12 cellular contexts compared by ENCODE assay signal in genomic region chr2:95032868-95033603, GRCh38. TPM values are rescaled to one million over a fixed set of nuclear protein-coding genes. Genes with fewer than 3 reads are reported as not detected.
"Had no signal": no experiment of that assay in that cellular context is flagged by ENCODE, and none has a peak within 500 bp of the region (broad histone marks: within the 10 kb centered on the region; RNA-seq: fewer than 3 reads in every experiment).

No MANE protein-coding gene starts in this region.

- H3K9ac ChIP-seq: parathyroid adenoma had no signal

- ATAC-seq: activated T-cell treated with anti-CD3 and anti-CD28 coated beads, Interleukin-2, amount 50 U/mL, for 72 hours had no signal

- H3K36me3 ChIP-seq: uterus had no signal

- H3K9me3 ChIP-seq: uterus had no signal

- DNase-seq: activated CD4-positive, alpha-beta memory T cell treated with anti-CD3 and anti-CD28 coated beads for 36 hours; activated T-cell treated with anti-CD3 and anti-CD28 coated beads, Interleukin-2, amount 50 U/mL, for 72 hours; central memory CD4-positive, alpha-beta T cell; immature natural killer cell; retina; stimulated activated CD4-positive, alpha-beta T cell treated with anti-CD3 and anti-CD28 coated beads, Interleukin-4, amount 100 ng/mL, for 4 hours; stimulated activated naive CD8-positive, alpha-beta T cell treated with anti-CD3 and anti-CD28 coated beads, Interleukin-15, amount 100 ng/mL, for 72 hours; SW 1271; T1000; uterus had no signal

- H3K4me3 ChIP-seq: uterus had no signal

- H3K27ac ChIP-seq: parathyroid adenoma, uterus had no signal

- H3K4me1 ChIP-seq: parathyroid adenoma, uterus had no signal

RNA-seq across cellular contexts. Expression of gene MAL, which starts 7.5 kb away (rescaled TPM):
- total RNA-seq: glomerular endothelial cell had no signal
